ENCODE assay signal across 2 cellular contexts in the genomic region with DNA sequence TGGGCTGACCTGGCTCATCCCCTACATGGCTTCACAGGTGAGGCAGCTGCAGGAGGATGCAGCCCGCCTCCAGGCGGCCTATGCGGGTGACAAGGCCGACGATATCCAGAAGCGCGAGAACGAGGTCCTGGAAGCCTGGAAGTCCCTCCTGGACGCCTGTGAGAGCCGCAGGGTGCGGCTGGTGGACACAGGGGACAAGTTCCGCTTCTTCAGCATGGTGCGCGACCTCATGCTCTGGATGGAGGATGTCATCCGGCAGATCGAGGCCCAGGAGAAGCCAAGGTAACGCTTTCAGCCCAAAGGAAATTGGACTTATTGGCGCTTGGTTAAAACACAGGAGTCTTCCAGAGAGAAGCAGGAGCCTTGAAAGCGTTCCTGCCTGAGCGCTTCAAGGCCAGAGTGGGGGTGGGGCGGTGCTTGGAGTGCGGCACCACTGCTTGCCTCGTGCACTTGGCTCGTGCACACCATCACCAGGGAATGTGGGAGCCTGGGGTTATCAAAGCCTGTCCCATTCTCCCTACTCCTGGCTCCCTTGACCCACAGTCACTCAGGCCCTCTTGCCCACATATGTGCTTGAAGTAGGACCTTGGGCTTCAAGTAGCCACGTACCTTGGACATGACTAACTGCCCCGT.
TF ChIP-seq lines count a peak whose summit lies in the region.

No MANE protein-coding gene starts in this region.

TF ChIP-seq in GM23338, 12 proteins besides CTCF, POLR2A, EP300 and RAD21:
- TF ChIP-seq ZNF462 (CRISPR knock-in tag; IDR thresholded peaks at IDR 0.05) (no peak), POLR2AphosphoS5 (IDR thresholded peaks at IDR 0.05; ENCODE audit: low read depth) (no peak), ZNF114 (CRISPR knock-in tag; IDR thresholded peaks at IDR 0.05) (no peak), ETS1 (IDR thresholded peaks at IDR 0.05) (no peak), JUNB (IDR thresholded peaks at IDR 0.05; ENCODE audit: unreplicated experiment) (no peak), REST (IDR thresholded peaks at IDR 0.05; ENCODE audit: unreplicated experiment) (no peak)

TF ChIP-seq in SK-N-SH treated with all-trans-retinoic acid at 6 μM for 48 hours, 23 proteins besides CTCF, POLR2A, EP300 and RAD21 (continued from another document):
- TF ChIP-seq GLIS3 (CRISPR knock-in tag; IDR thresholded peaks at IDR 0.05), result no peak
- no peak for TF ChIP-seq ZC3H10 (CRISPR knock-in tag; IDR thresholded peaks at IDR 0.05)
- TF ChIP-seq SNAI2 (CRISPR knock-in tag; IDR thresholded peaks at IDR 0.05), result no peak
- TF ChIP-seq ZFP3 (CRISPR knock-in tag; IDR thresholded peaks at IDR 0.05), result no peak
- TF ChIP-seq BACH2 (CRISPR knock-in tag; IDR thresholded peaks at IDR 0.05; ENCODE audit: borderline replicate concordance), result no peak
- TF ChIP-seq ISL1 (CRISPR knock-in tag; IDR thresholded peaks at IDR 0.05), result no peak
